8 cellular contexts compared by ENCODE assay signal in the genomic region with DNA sequence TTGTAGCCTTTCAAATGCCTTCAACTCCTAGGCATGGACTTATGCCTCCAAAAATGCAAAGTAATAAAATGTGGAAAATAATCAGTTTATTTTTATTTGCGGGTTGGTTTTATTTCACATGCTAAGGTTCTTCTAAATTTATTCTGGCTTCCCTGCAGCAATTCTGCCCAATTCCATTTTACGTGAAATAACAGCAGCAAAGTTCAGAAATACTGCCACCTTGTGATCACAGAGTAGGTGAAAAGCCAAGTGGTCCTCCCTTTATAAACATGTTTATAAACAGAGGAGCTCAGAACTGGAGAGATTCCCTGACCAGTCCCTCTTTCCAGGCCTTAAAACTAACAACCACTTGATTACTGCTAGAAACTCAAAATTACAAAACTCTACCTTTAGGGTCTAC. TPM values are rescaled to one million over a fixed set of nuclear protein-coding genes. Genes with fewer than 3 reads are reported as not detected.
A peak's percentile ranks its signal among the peaks of the same experiment; 100 is the strongest.
DNase-seq lines count a peak whose midpoint lies in the region; ATAC-seq and TF ChIP-seq lines count a peak whose summit lies in the region.

No MANE protein-coding gene starts in this region.

- no peak overlapping the region for H2AFZ ChIP-seq in Loucy (ENCODE audit: low read length)
- H2AFZ ChIP-seq in mammary epithelial cell (ENCODE audit: low read depth, low read length): no peak overlapping the region

- H3K79me2 ChIP-seq in Loucy (ENCODE audit: insufficient read depth, low read length): no peaks in the 10 kb centered on the region
- no peaks in the 10 kb centered on the region for H3K79me2 ChIP-seq in mammary epithelial cell (ENCODE audit: insufficient read depth, low read length)

- H3K9ac ChIP-seq in Loucy (ENCODE audit: low read depth, low read length, poor library complexity, severe bottlenecking): no peak overlapping the region
- no peak overlapping the region for H3K9ac ChIP-seq in mammary epithelial cell (ENCODE audit: insufficient read depth, low read length)

- peaks cover 15% of the 10 kb centered on the region for H3K4me1 Mint-ChIP-seq in nephron

- peaks cover 6% of the 10 kb centered on the region for H3K27me3 ChIP-seq in Loucy (ENCODE audit: insufficient read depth, low read length, poor library complexity, severe bottlenecking)
- no peaks in the 10 kb centered on the region for H3K27me3 ChIP-seq in mammary epithelial cell (ENCODE audit: insufficient read depth, low read length)

- in situ Hi-C loops in mammary epithelial cell (cut with MboI; ENCODE audit: low sequenced_read_pairs in 2 of 2): loop anchor here (10.0 to 25.0 kb wide), 3 partner anchors 91 to 719 kb away; partner anchors contain the start of gene SFRP2 (in 1 of the 2)

- H3K36me3 ChIP-seq in Loucy (ENCODE audit: insufficient read depth, low read length) (no peaks in the 10 kb centered on the region), mammary epithelial cell (ENCODE audit: insufficient read depth, low read length) (no peaks in the 10 kb centered on the region)

- dilution Hi-C loops in mammary epithelial cell (cut with HindIII; ENCODE audit: low sequenced_read_pairs): no loop called here

- peak; percentile 32 for DNase-seq in NCI-H510A treated with DMSO at 0.1 percent for 48 hours (lab: John Stamatoyannopoulos, UW)
- DNase-seq in NCI-H510A (lab: John Stamatoyannopoulos, UW): no peak
- DNase-seq in mammary epithelial cell: peak; percentile 33
- no peak for DNase-seq in activated CD4-positive, alpha-beta T cell treated with anti-CD3 and anti-CD28 coated beads, Interleukin-2, amount 50 U/mL, for 4 hours

- no peaks in the 10 kb centered on the region for H3K9me3 ChIP-seq in Loucy (ENCODE audit: insufficient read depth, low read depth, low read length)
- no peaks in the 10 kb centered on the region for H3K9me3 ChIP-seq in mammary epithelial cell (replicated peaks; ENCODE audit: insufficient read depth, low read length)

- H3K4me3 ChIP-seq in Loucy (ENCODE audit: low read length, poor library complexity, severe bottlenecking): no peak overlapping the region
- H3K4me3 ChIP-seq in mammary epithelial cell (replicated peaks in 1 of 3; ENCODE audit: insufficient read depth in 1 of 3, low read depth in 2 of 3, low read length in 3 of 3): no peak overlapping the region

- H3K4me1 ChIP-seq in Loucy (ENCODE audit: insufficient read depth, low read length, poor library complexity, severe bottlenecking): no peaks in the 10 kb centered on the region
- H3K4me1 ChIP-seq in mammary epithelial cell (ENCODE audit: insufficient read depth, low read length): peaks cover 16% of the 10 kb centered on the region

- peak overlapping the region; percentile 25 to 81 (median 48) for H3K27ac Mint-ChIP-seq in nephron

- no peaks in the 10 kb centered on the region for H3K36me3 Mint-ChIP-seq in nephron (ENCODE audit: low read depth)

- intact Hi-C loops in mammary epithelial cell (cut with micrococcal nuclease): loop anchor here (1.0 to 5.0 kb wide), 4 partner anchors 89 to 719 kb away; partner anchors contain the start of gene SFRP2

- no peaks in the 10 kb centered on the region for H3F3A ChIP-seq in Loucy (ENCODE audit: low read depth)

- CTCF ChIA-PET in mammary epithelial cell (lab: Charles Lee; ENCODE audit: low non-redundant PET): interaction anchor here (0.6 to 0.7 kb wide), 4 partner anchors 41 to 720 kb away, joined by 3 to 6 read pairs (median 4); no protein-coding TSS in a partner anchor

- BruUV-seq in mammary epithelial cell (replicated peaks; lab: Mats Ljungman, UMichigan): no TSS peak

- H3K27ac ChIP-seq in mammary epithelial cell (ENCODE audit: insufficient read depth, low read depth, low read length): peak overlapping the region; percentile 49

- ATAC-seq in GM19463 (IDR thresholded peaks at IDR 0.05; ENCODE audit: unreplicated experiment) (no peak), HG03378 (IDR thresholded peaks at IDR 0.05; ENCODE audit: unreplicated experiment) (no peak)

- no peak overlapping the region for H3K4me3 Mint-ChIP-seq in nephron

- TF ChIP-seq CTCF in Loucy (conservative IDR thresholded peaks at IDR 0.05; ENCODE audit: low read length): peak; percentile 81
- TF ChIP-seq CTCF in mammary epithelial cell (conservative IDR thresholded peaks at IDR 0.05 in 1 of 2, IDR thresholded peaks at IDR 0.05 in 1 of 2; ENCODE audit: extremely low read depth in 1 of 2, insufficient read depth in 1 of 2, low read depth in 1 of 2, low read length in 2 of 2): peak; percentile 41 to 60
- TF ChIP-seq CTCF in nephron (IDR thresholded peaks at IDR 0.05; ENCODE audit: unreplicated experiment in 3 of 3): peak; percentile 62 to 72 (median 67)

- no peaks in the 10 kb centered on the region for H3K9me3 Mint-ChIP-seq in nephron

- no peaks in the 10 kb centered on the region for H3K9me2 ChIP-seq in Loucy (replicated peaks; ENCODE audit: low read depth, low read length)

- H3K27me3 Mint-ChIP-seq in nephron (ENCODE audit: low read depth): no peaks in the 10 kb centered on the region

- H4K20me1 ChIP-seq in Loucy (ENCODE audit: insufficient read depth, low read length, poor library complexity, severe bottlenecking) (no peaks in the 10 kb centered on the region), mammary epithelial cell (ENCODE audit: insufficient read depth, low read length) (no peaks in the 10 kb centered on the region)

- 15% methylated on average over 2 of the region's 2 CpGs for WGBS in mammary epithelial cell (ENCODE audit: low coverage, missing lambda C conversion rate)

- no peak overlapping the region for H3K4me2 ChIP-seq in Loucy (ENCODE audit: low read depth, low read length, poor library complexity, severe bottlenecking)
- H3K4me2 ChIP-seq in mammary epithelial cell (ENCODE audit: insufficient read depth, low read depth, low read length): no peak overlapping the region

RNA-seq across cellular contexts. Expression of gene DCHS2, which starts 14.7 kb away (rescaled TPM):
- under 1 TPM in 1 of 2 donors, not detected in 1; 0.17 TPM for total RNA-seq in mammary epithelial cell
- 0.14 TPM for polyA plus RNA-seq in mammary epithelial cell
- polyA minus RNA-seq in mammary epithelial cell: not detected

RNA-seq across cellular contexts. Expression of gene PLRG1, which starts 43.9 kb away (rescaled TPM):
- total RNA-seq in mammary epithelial cell: 100 to 1,000 TPM; 112 to 124 TPM
- polyA plus RNA-seq in mammary epithelial cell: 94.5 TPM
- 93.4 TPM for polyA minus RNA-seq in mammary epithelial cell

RNA-seq across cellular contexts. Expression of gene FGB, which starts 56.6 kb away (rescaled TPM):
- not detected for total RNA-seq in mammary epithelial cell
- polyA plus RNA-seq in mammary epithelial cell: not detected
- not detected for polyA minus RNA-seq in mammary epithelial cell

Comparison
In these comparisons a context has a peak if more than half of its experiments do, and no peak if none do; other contexts are left out.
1. DNase-seq: peak in NCI-H510A treated with DMSO at 0.1 percent for 48 hours (single experiment) and mammary epithelial cell (single experiment); none in NCI-H510A (single experiment) and activated CD4-positive, alpha-beta T cell treated with anti-CD3 and anti-CD28 coated beads, Interleukin-2, amount 50 U/mL, for 4 hours (0 of 2).
2. Peak in every context shown above with its lines, with median percentiles within 50 percentile points of each other: CTCF ChIP-seq.